Comparison of ENCODE assay signal across 10 cellular contexts in the genomic region with DNA sequence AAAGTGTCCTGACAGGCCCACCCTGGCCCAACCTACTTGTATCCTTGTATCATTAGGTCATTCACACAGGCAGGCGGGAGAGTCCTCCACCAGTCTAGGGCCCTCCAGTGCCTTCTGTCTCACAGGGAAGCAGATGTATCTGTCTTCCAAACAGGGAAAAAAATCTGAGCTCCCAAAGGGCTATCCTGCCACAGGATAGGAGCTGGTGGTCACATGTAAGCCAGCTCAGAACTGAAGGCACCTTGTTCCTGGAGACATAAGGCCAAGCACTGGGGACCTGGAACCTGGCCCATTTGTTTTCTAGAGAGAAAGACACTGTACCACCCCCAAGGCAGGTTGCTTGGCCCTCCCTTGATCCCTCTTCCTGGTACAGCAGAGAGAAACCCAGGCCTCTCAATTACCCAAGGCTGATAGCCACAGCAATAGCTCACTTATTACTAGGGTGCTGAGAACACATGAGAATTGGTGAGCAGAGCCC. TPM values are rescaled to one million over a fixed set of nuclear protein-coding genes. Genes with fewer than 3 reads are reported as not detected.
DNase-seq lines count a peak whose midpoint lies in the region; ATAC-seq, FAIRE-seq and TF ChIP-seq lines count a peak whose summit lies in the region.
"Had no signal": no experiment of that assay in that cellular context is flagged by ENCODE, and none has a peak within 500 bp of the region (broad histone marks: within the 10 kb centered on the region; RNA-seq: fewer than 3 reads in every experiment).

No MANE protein-coding gene starts in this region.

- peaks cover 2% of the 10 kb centered on the region for H3K27me3 ChIP-seq in keratinocyte (ENCODE audit: control insufficient read depth, extremely low read depth, insufficient read depth, low read length)

- no peaks in the 10 kb centered on the region for H4K20me1 ChIP-seq in keratinocyte (ENCODE audit: control insufficient read depth, extremely low read depth, insufficient read depth, low read length)

- peaks cover 9% of the 10 kb centered on the region for H3K4me1 ChIP-seq in keratinocyte (ENCODE audit: control insufficient read depth, extremely low read depth, insufficient read depth, low read length)

- CTCF ChIA-PET in T-cell (lab: Charles Lee), result no interaction called here

- H3K79me2 ChIP-seq in keratinocyte (ENCODE audit: control insufficient read depth, insufficient read depth, low read length), result no peaks in the 10 kb centered on the region

- DNase-seq in DMS79 treated with DMSO at 0.1 percent for 48 hours (lab: John Stamatoyannopoulos, UW) (peak; percentile 43), DMS79 (lab: John Stamatoyannopoulos, UW) (no peak), T-cell (no peak), keratinocyte (ENCODE audit: low read depth, low spot score) (no peak), T-helper 9 cell (no peak), Kasumi-1 (lab: John Stamatoyannopoulos, UW) (no peak)
- DNase-seq in stimulated activated naive B cell treated with anti-CD40 and anti-IgM and Interleukin-4, amounts not matched to agents 10 μg/mL and 1 μg/mL and 100 μg/mL, for 72 hours, result no peak
- DNase-seq: NCI-H146 had no signal

- H3K9ac ChIP-seq in keratinocyte (ENCODE audit: control insufficient read depth, extremely low read depth, insufficient read depth, low read length), result no peak overlapping the region

- H3K9me3 ChIP-seq in keratinocyte (ENCODE audit: control insufficient read depth, low read depth, low read length), result no peaks in the 10 kb centered on the region

- no peaks in the 10 kb centered on the region for H3K27me3 Mint-ChIP-seq in T-cell
- H3K27me3 Mint-ChIP-seq in stimulated activated naive B cell treated with anti-CD40 and anti-IgM and Interleukin-4, amounts not matched to agents 10 μg/mL and 1 μg/mL and 100 μg/mL, for 72 hours, result no peaks in the 10 kb centered on the region

- no peak overlapping the region for H3K27ac ChIP-seq in keratinocyte (ENCODE audit: control insufficient read depth, insufficient read depth, low read length)

- peak overlapping the region; percentile 91 to 94 for H3K27ac Mint-ChIP-seq in T-cell
- peak overlapping the region; percentile 80 for H3K27ac Mint-ChIP-seq in stimulated activated naive B cell treated with anti-CD40 and anti-IgM and Interleukin-4, amounts not matched to agents 10 μg/mL and 1 μg/mL and 100 μg/mL, for 72 hours

- POLR2A ChIA-PET in T-cell (lab: Charles Lee), result no interaction called here

- no peaks in the 10 kb centered on the region for H3K36me3 Mint-ChIP-seq in T-cell
- no peaks in the 10 kb centered on the region for H3K36me3 Mint-ChIP-seq in stimulated activated naive B cell treated with anti-CD40 and anti-IgM and Interleukin-4, amounts not matched to agents 10 μg/mL and 1 μg/mL and 100 μg/mL, for 72 hours

- no peak for ATAC-seq in T-cell (replicated peaks in 1 of 4)
- ATAC-seq in stimulated activated naive B cell treated with anti-CD40 and anti-IgM and Interleukin-4, amounts not matched to agents 10 μg/mL and 1 μg/mL and 100 μg/mL, for 72 hours (replicated peaks), result no peak
- no peak for ATAC-seq in HG03520 (IDR thresholded peaks at IDR 0.05; ENCODE audit: unreplicated experiment)

- no peaks in the 10 kb centered on the region for H3K9me1 ChIP-seq in keratinocyte (ENCODE audit: control insufficient read depth, extremely low read depth, insufficient read depth, low read length)

- FAIRE-seq in keratinocyte (lab: Jason Lieb, UNC), result peak; percentile 49
- FAIRE-seq: A204.1 had no signal

- peak overlapping the region; percentile 86 to 90 (median 88) for H3K4me3 Mint-ChIP-seq in T-cell
- H3K4me3 Mint-ChIP-seq in stimulated activated naive B cell treated with anti-CD40 and anti-IgM and Interleukin-4, amounts not matched to agents 10 μg/mL and 1 μg/mL and 100 μg/mL, for 72 hours, result peak overlapping the region; percentile 74 to 92

- peaks cover 7 to 37% (median 32%) of the 10 kb centered on the region in 3 donors for H3K4me1 Mint-ChIP-seq in T-cell
- H3K4me1 Mint-ChIP-seq in stimulated activated naive B cell treated with anti-CD40 and anti-IgM and Interleukin-4, amounts not matched to agents 10 μg/mL and 1 μg/mL and 100 μg/mL, for 72 hours, result peaks cover 23 to 45% of the 10 kb centered on the region in 2 donors

- H3K4me3 ChIP-seq in keratinocyte (ENCODE audit: control insufficient read depth in 2 of 3, extremely low read depth in 1 of 3, insufficient read depth in 2 of 3, low read depth in 1 of 3, low read length in 3 of 3), result no peak overlapping the region

- no peak for TF ChIP-seq CTCF in keratinocyte (optimal IDR thresholded peaks at IDR 0.05 in 1 of 3, IDR thresholded peaks at IDR 0.05 in 1 of 3, conservative IDR thresholded peaks at IDR 0.05 in 1 of 3; ENCODE audit: extremely low read depth in 1 of 3, insufficient read depth in 2 of 3, low read length in 3 of 3)

- no peaks in the 10 kb centered on the region for H3K36me3 ChIP-seq in keratinocyte (ENCODE audit: control insufficient read depth in 2 of 2, extremely low read depth in 1 of 2, insufficient read depth in 2 of 2, low read length in 2 of 2)

- no peaks in the 10 kb centered on the region for H3K9me3 Mint-ChIP-seq in T-cell
- no peaks in the 10 kb centered on the region for H3K9me3 Mint-ChIP-seq in stimulated activated naive B cell treated with anti-CD40 and anti-IgM and Interleukin-4, amounts not matched to agents 10 μg/mL and 1 μg/mL and 100 μg/mL, for 72 hours

- H3K4me2 ChIP-seq in keratinocyte (ENCODE audit: control insufficient read depth, extremely low read depth, insufficient read depth, low read depth, low read length), result no peak overlapping the region

- dilution Hi-C loops in keratinocyte (cut with MboI; ENCODE audit: extremely low pct_ligation_motif_present, low sequenced_read_pairs), result no loop called here

- no peak overlapping the region for H2AFZ ChIP-seq in keratinocyte (ENCODE audit: control insufficient read depth, low read length)

RNA-seq across cellular contexts. Expression of a gene that starts 19.4 kb away (rescaled TPM):
- total RNA-seq in T-cell, result 1 to 10 TPM in 1 of 5 donors, under 1 TPM in 4; 0.20 to 1.0 (median 0.58) TPM
- polyA plus RNA-seq in keratinocyte, result 2.6 to 4.4 TPM (median 2.9 TPM) in 3 replicates
- polyA plus RNA-seq in keratinocyte (2011; ENCODE audit: low read depth), result 3.1 TPM
- polyA plus RNA-seq in keratinocyte (2011; cell fraction: cytosol; rRNA removed), result 0.75 and 1.4 TPM in 2 replicates
- 13.4 and 16.7 TPM in 2 replicates for polyA plus RNA-seq in keratinocyte (2011; cell fraction: nucleus; rRNA removed)
- 1.6 and 5.2 TPM in 2 replicates for polyA plus RNA-seq in keratinocyte (2012; ENCODE audit: low replicate concordance)
- 2.7 to 7.4 TPM (median 4.1 TPM) in 3 replicates for polyA minus RNA-seq in keratinocyte
- polyA minus RNA-seq in keratinocyte (2011; cell fraction: cytosol; rRNA and poly(A)+ RNA removed), result not detected
- 6.0 and 6.5 TPM in 2 replicates for polyA minus RNA-seq in keratinocyte (2011; cell fraction: nucleus; rRNA and poly(A)+ RNA removed)

RNA-seq across cellular contexts. Expression of a gene that starts 25.1 kb away (rescaled TPM):
- total RNA-seq in T-cell, result 10 to 100 TPM; 19.0 to 41.7 (median 32.3) TPM
- 1.0 to 1.7 TPM (median 1.5 TPM) in 3 replicates for polyA plus RNA-seq in keratinocyte
- polyA plus RNA-seq in keratinocyte (2011; ENCODE audit: low read depth), result 0.26 TPM
- 1.5 and 1.9 TPM in 2 replicates for polyA plus RNA-seq in keratinocyte (2011; cell fraction: cytosol; rRNA removed)
- 2.3 and 2.5 TPM in 2 replicates for polyA plus RNA-seq in keratinocyte (2011; cell fraction: nucleus; rRNA removed)
- 1.9 and 2.0 TPM in 2 replicates for polyA plus RNA-seq in keratinocyte (2012; ENCODE audit: low replicate concordance)
- 1.9 to 7.4 TPM (median 2.8 TPM) in 3 replicates for polyA minus RNA-seq in keratinocyte
- 3.8 TPM for polyA minus RNA-seq in keratinocyte (2011; cell fraction: cytosol; rRNA and poly(A)+ RNA removed)
- 1.5 and 3.4 TPM in 2 replicates for polyA minus RNA-seq in keratinocyte (2011; cell fraction: nucleus; rRNA and poly(A)+ RNA removed)
